Comparison of ENCODE assay signal across 8 cellular contexts in genomic region chr4:40843696-40844095, GRCh38.
DNase-seq lines count a peak whose midpoint lies in the region; ATAC-seq, FAIRE-seq and TF ChIP-seq lines count a peak whose summit lies in the region.

No MANE protein-coding gene starts in this region.

- no peak for TF ChIP-seq EP300 in H1 (IDR thresholded peaks at IDR 0.05; ENCODE audit: borderline replicate concordance in 1 of 2, low read depth in 2 of 2, low read length in 2 of 2)

- H3K79me1 ChIP-seq in H1 (ENCODE audit: low read depth, low read length): peaks cover 17% of the 10 kb centered on the region; the same call in 1 of the 2 replicates

- no peak overlapping the region for H3K18ac ChIP-seq in H1 (ENCODE audit: extremely low read depth, low read length)

- no peak overlapping the region for H3K4me3 ChIP-seq in A673 (ENCODE audit: low read depth, low read length, poor library complexity, severe bottlenecking)
- H3K4me3 ChIP-seq in H1 (ENCODE audit: extremely low read depth in 1 of 4, insufficient read depth in 2 of 4, low read depth in 3 of 4, low read length in 4 of 4): no peak overlapping the region

- FAIRE-seq in GM18507 (lab: Jason Lieb, UNC): peak; percentile 76
- peak; percentile 70 for FAIRE-seq in H1 (lab: Jason Lieb, UNC)

- H3K23me2 ChIP-seq in H1 (ENCODE audit: low read depth, low read length): no peaks in the 10 kb centered on the region

- BruUV-seq in A673 (replicated peaks; lab: Mats Ljungman, UMichigan): no TSS peak

- H3K4ac ChIP-seq in H1 (replicated peaks; ENCODE audit: insufficient read length, low read depth, low read length): no peak overlapping the region

- no peak overlapping the region for H4K91ac ChIP-seq in H1 (replicated peaks; ENCODE audit: insufficient read length, low read length)

- H2BK12ac ChIP-seq in H1 (ENCODE audit: low read depth, low read length): no peak overlapping the region

- TF ChIP-seq CTCF in A673 (conservative IDR thresholded peaks at IDR 0.05; ENCODE audit: low read depth, low read length): peak; percentile 54
- TF ChIP-seq CTCF in H1 (IDR thresholded peaks at IDR 0.05; ENCODE audit: control extremely low read depth in 1 of 3, insufficient read depth in 1 of 3, low read depth in 1 of 3, low read length in 3 of 3): peak in 2 of 3 experiments; percentile 58 to 61; a peak in 3 of 4 replicates

- no peak overlapping the region for H4K8ac ChIP-seq in H1 (ENCODE audit: extremely low read depth, insufficient read depth, low read length)

- H2AFZ ChIP-seq in H1 (ENCODE audit: low read length): no peak overlapping the region

- H3K23ac ChIP-seq in H1 (ENCODE audit: insufficient read length): no peak overlapping the region

- H2AK5ac ChIP-seq in H1 (ENCODE audit: low read depth, low read length): no peak overlapping the region

- no peaks in the 10 kb centered on the region for H3K27me3 ChIP-seq in A673 (replicated peaks; ENCODE audit: insufficient read depth, low read depth, low read length, poor library complexity)
- H3K27me3 ChIP-seq in H1 (replicated peaks in 1 of 4; ENCODE audit: control insufficient read depth in 3 of 4, extremely low read depth in 1 of 4, insufficient read depth in 3 of 4, low read length in 3 of 4): no peaks in the 10 kb centered on the region

- CTCF ChIA-PET in A673 (lab: Charles Lee) (interaction anchor here (0.5 kb wide), 1 partner anchor 176 kb away, joined by 3 read pairs; no protein-coding TSS in a partner anchor), H1 (lab: Charles Lee; ENCODE audit: partially characterized antibody) (interaction anchor here (0.6 to 8.9 kb wide), 18 partner anchors 10 to 1175 kb away, joined by 3 to 97 read pairs (median 4); no protein-coding TSS in a partner anchor)

- H2BK120ac ChIP-seq in H1 (replicated peaks; ENCODE audit: low read depth, low read length): no peak overlapping the region

- no peak overlapping the region for H2BK5ac ChIP-seq in H1 (ENCODE audit: low read depth, low read length)

- H4K5ac ChIP-seq in H1 (ENCODE audit: insufficient read length, low read depth, low read length): no peak overlapping the region

- no peak overlapping the region for H3K56ac ChIP-seq in H1 (replicated peaks; ENCODE audit: insufficient read length, low read depth, low read length)

- peaks cover 2 to 82% of the 10 kb centered on the region in 2 experiments; a peak in 3 of 4 replicates for H3K79me2 ChIP-seq in H1 (ENCODE audit: control insufficient read depth in 1 of 2, insufficient read depth in 2 of 2, low read length in 2 of 2)

- intact Hi-C loops in A673 (cut with micrococcal nuclease; ENCODE audit: unreplicated experiment): loop anchor here (5.0 kb wide), 1 partner anchor 106 kb away; no protein-coding TSS in a partner anchor

- DNase-seq in A673 (ENCODE audit: low spot score) (peak; percentile 35), GM18507 (ENCODE audit: extremely low spot score, insufficient read length, low read depth) (no peak), NCI-H460 (ENCODE audit: extremely low read depth, low read depth) (peak; percentile 15), H1 (ENCODE audit: low read depth in 1 of 2, low spot score in 2 of 2) (no peak), HCEC 1CT (no peak), EL (no peak)

- H3K36me3 ChIP-seq in A673 (ENCODE audit: insufficient read depth, low read length, poor library complexity, severe bottlenecking): no peaks in the 10 kb centered on the region
- H3K36me3 ChIP-seq in H1 (ENCODE audit: control insufficient read depth in 2 of 4, insufficient read depth in 4 of 4, low read length in 3 of 4): peaks cover 0 to 3% (median 0%) of the 10 kb centered on the region in 4 experiments; a peak in 1 of 8 replicates

- TF ChIP-seq RAD21 in H1 (IDR thresholded peaks at IDR 0.05 in 1 of 2, conservative IDR thresholded peaks at IDR 0.05 in 1 of 2; ENCODE audit: low read depth in 2 of 2, low read length in 2 of 2): peak; percentile 63 to 80

- no peak for TF ChIP-seq POLR2A in H1 (IDR thresholded peaks at IDR 0.05; ENCODE audit: control extremely low read depth in 1 of 2, low read depth in 2 of 2, low read length in 2 of 2)

- H2BK15ac ChIP-seq in H1 (ENCODE audit: low read length): no peak overlapping the region

- H3K4me1 ChIP-seq in A673 (ENCODE audit: insufficient read depth, low read length, poor library complexity, severe bottlenecking) (no peaks in the 10 kb centered on the region), H1 (replicated peaks in 1 of 4; ENCODE audit: control insufficient read depth in 3 of 4, insufficient read depth in 4 of 4, low read length in 3 of 4) (peaks cover 0 to 7% (median 4%) of the 10 kb centered on the region in 4 experiments; a peak in 4 of 7 replicates)

- POLR2A ChIA-PET in A673 (lab: Charles Lee; ENCODE audit: low non-redundant PET) (interaction anchor here (0.6 kb wide), 1 partner anchor 1446 kb away, joined by 10 read pairs; no protein-coding TSS in a partner anchor), H1 (lab: Charles Lee; ENCODE audit: partially characterized antibody) (interaction anchor here (0.6 to 1.6 kb wide), 5 partner anchors 10 to 413 kb away, joined by 3 to 4 read pairs (median 3); partner anchors contain the start of gene UCHL1)

- no peak overlapping the region for H3K9ac ChIP-seq in H1 (replicated peaks in 1 of 4; ENCODE audit: extremely low read depth in 1 of 4, low read depth in 3 of 4, low read length in 3 of 4)

- H3K9me3 ChIP-seq in A673 (ENCODE audit: low read depth, low read length, poor library complexity, severe bottlenecking) (no peaks in the 10 kb centered on the region), H1 (ENCODE audit: insufficient read depth in 2 of 2, low read depth in 1 of 2, low read length in 1 of 2) (no peaks in the 10 kb centered on the region)

- ATAC-seq in HG02588 (IDR thresholded peaks at IDR 0.05; ENCODE audit: unreplicated experiment) (no peak), GM21367 (IDR thresholded peaks at IDR 0.05; ENCODE audit: unreplicated experiment) (no peak)

- WGBS in H1 (ENCODE audit: extremely low coverage in 1 of 2, insufficient coverage in 1 of 2, insufficient read length in 1 of 2, insufficient replicate concordance in 2 of 2, low coverage in 1 of 2, low lambda C conversion rate in 2 of 2, missing lambda C conversion rate in 1 of 2), 2 experiments: 79% methylated on average over 1 of the region's 1 CpG; no CpG with 5 or more reads in 1 of the 2 experiments

- no peak overlapping the region for H2BK20ac ChIP-seq in H1 (ENCODE audit: low read length)

- H3K14ac ChIP-seq in H1 (ENCODE audit: insufficient read length): no peak overlapping the region

- peaks cover 13 to 15% of the 10 kb centered on the region in 2 experiments for H4K20me1 ChIP-seq in H1 (replicated peaks in 1 of 2; ENCODE audit: control insufficient read depth in 1 of 2, insufficient read depth in 2 of 2, low read length in 2 of 2)

- H3K27ac ChIP-seq in A673 (ENCODE audit: low read depth, low read length, poor library complexity, severe bottlenecking): no peak overlapping the region
- no peak overlapping the region for H3K27ac ChIP-seq in H1 (ENCODE audit: low read depth, low read length)

- H3K4me2 ChIP-seq in H1 (ENCODE audit: insufficient read depth in 1 of 2, low read depth in 2 of 2, low read length in 2 of 2): no peak overlapping the region

TF ChIP-seq in H1, 55 proteins besides CTCF, POLR2A, EP300 and RAD21:
- no peak for TF ChIP-seq POU5F1 (IDR thresholded peaks at IDR 0.05; ENCODE audit: low read depth, low read length)
- TF ChIP-seq HDAC2 (IDR thresholded peaks at IDR 0.05; ENCODE audit: borderline replicate concordance in 1 of 2, low read depth in 2 of 2, low read length in 2 of 2): peak in 1 of 2 experiments; percentile 76; a peak in 1 of 4 replicates
- TF ChIP-seq SIX5 (IDR thresholded peaks at IDR 0.05; ENCODE audit: low read depth, low read length): no peak
- TF ChIP-seq TEAD4 (IDR thresholded peaks at IDR 0.05; ENCODE audit: low read depth, low read length): no peak
- peak; percentile 84; the same call in 1 of the 2 replicates for TF ChIP-seq KDM1A (IDR thresholded peaks at IDR 0.05; ENCODE audit: borderline replicate concordance, low read length)
- TF ChIP-seq CBX8 (IDR thresholded peaks at IDR 0.05; ENCODE audit: borderline replicate concordance, low read depth, low read length): no peak

Comparison
In these comparisons a context has a peak if more than half of its experiments do, and no peak if none do; other contexts are left out.
1. DNase-seq: peak in A673 (single experiment) and NCI-H460 (single experiment); none in GM18507 (single experiment), H1 (0 of 2), HCEC 1CT (single experiment) and EL (single experiment).